ENCODE assay signal across 8 cellular contexts in genomic region chr11:19553683-19554333, GRCh38.
DNase-seq lines count a peak whose midpoint lies in the region; ATAC-seq and TF ChIP-seq lines count a peak whose summit lies in the region.

No MANE protein-coding gene starts in this region.

- H2AFZ ChIP-seq in mammary epithelial cell (ENCODE audit: low read depth, low read length) = no peak overlapping the region

- dilution Hi-C loops in mammary epithelial cell (cut with HindIII; ENCODE audit: low sequenced_read_pairs) = loop anchor here (25.0 kb wide), 2 partner anchors 183 to 358 kb away; no protein-coding TSS in a partner anchor

- H3K27me3 ChIP-seq in WERI-Rb-1 (ENCODE audit: insufficient read depth, low read depth, severe bottlenecking) = peaks cover 48% of the 10 kb centered on the region
- no peaks in the 10 kb centered on the region for H3K27me3 ChIP-seq in mammary epithelial cell (ENCODE audit: insufficient read depth, low read length)
- peaks cover 27% of the 10 kb centered on the region for H3K27me3 ChIP-seq in kidney epithelial cell (ENCODE audit: control insufficient read depth, insufficient read depth, low read length)

- no peak overlapping the region for H3K4me2 ChIP-seq in mammary epithelial cell (ENCODE audit: insufficient read depth, low read depth, low read length)

- H4K20me1 ChIP-seq in mammary epithelial cell (ENCODE audit: insufficient read depth, low read length) = no peaks in the 10 kb centered on the region

- H3K4me1 ChIP-seq in mammary epithelial cell (ENCODE audit: insufficient read depth, low read length) = no peaks in the 10 kb centered on the region

- WGBS in mammary epithelial cell (ENCODE audit: low coverage, missing lambda C conversion rate) = 40% methylated on average over 8 of the region's 8 CpGs

- in situ Hi-C loops in mammary epithelial cell (cut with MboI; ENCODE audit: low sequenced_read_pairs in 2 of 2) = loop anchor here in 1 of 2 donors (10.0 to 25.0 kb wide), 2 partner anchors 239 to 583 kb away; no protein-coding TSS in a partner anchor

- CTCF ChIA-PET in mammary epithelial cell (lab: Charles Lee; ENCODE audit: low non-redundant PET) = no interaction called here

- no peaks in the 10 kb centered on the region for H3K79me2 ChIP-seq in mammary epithelial cell (ENCODE audit: insufficient read depth, low read length)

- H3K9me3 ChIP-seq in WERI-Rb-1 (ENCODE audit: severe bottlenecking) (no peaks in the 10 kb centered on the region), mammary epithelial cell (replicated peaks; ENCODE audit: insufficient read depth, low read length) (no peaks in the 10 kb centered on the region)

- H3K27ac ChIP-seq in WERI-Rb-1 = no peak overlapping the region
- H3K27ac ChIP-seq in mammary epithelial cell (ENCODE audit: insufficient read depth, low read depth, low read length) = no peak overlapping the region

- peak; percentile 79 for TF ChIP-seq CTCF in WERI-Rb-1 (IDR thresholded peaks at IDR 0.05; ENCODE audit: low read depth, low read length)
- TF ChIP-seq CTCF in mammary epithelial cell (conservative IDR thresholded peaks at IDR 0.05 in 1 of 2, IDR thresholded peaks at IDR 0.05 in 1 of 2; ENCODE audit: extremely low read depth in 1 of 2, insufficient read depth in 1 of 2, low read depth in 1 of 2, low read length in 2 of 2) = peak; percentile 79 to 89
- peak; percentile 83 for TF ChIP-seq CTCF in kidney epithelial cell (IDR thresholded peaks at IDR 0.05; ENCODE audit: insufficient read depth, low read length, poor library complexity, severe bottlenecking)

- BruUV-seq in mammary epithelial cell (replicated peaks; lab: Mats Ljungman, UMichigan) = no TSS peak

- H3K36me3 ChIP-seq in WERI-Rb-1 (no peaks in the 10 kb centered on the region), mammary epithelial cell (ENCODE audit: insufficient read depth, low read length) (no peaks in the 10 kb centered on the region), kidney epithelial cell (ENCODE audit: control insufficient read depth, insufficient read depth, low read length) (no peaks in the 10 kb centered on the region)

- H3K9ac ChIP-seq in mammary epithelial cell (ENCODE audit: insufficient read depth, low read length) = no peak overlapping the region

- intact Hi-C loops in mammary epithelial cell (cut with micrococcal nuclease) = loop anchor here (1.0 to 5.0 kb wide), 5 partner anchors 228 to 483 kb away; no protein-coding TSS in a partner anchor

- ATAC-seq in HG02623 (IDR thresholded peaks at IDR 0.05; ENCODE audit: unreplicated experiment) = peak; percentile 52
- ATAC-seq in HG03135 (IDR thresholded peaks at IDR 0.05; ENCODE audit: unreplicated experiment) = no peak

- DNase-seq in ELR (ENCODE audit: low read depth) (peak; percentile 76), NCI-H2029 treated with DMSO at 0.1 percent for 48 hours (lab: John Stamatoyannopoulos, UW) (peak; percentile 75), WERI-Rb-1 (peak; percentile 71), mammary epithelial cell (peak; percentile 47), kidney epithelial cell (ENCODE audit: low read depth) (no peak)
- peak; percentile 38 for DNase-seq in stimulated activated CD4-positive, alpha-beta T cell treated with anti-CD3 and anti-CD28 coated beads, Interleukin-2, amount 100 ng/mL, for 4 hours (ENCODE audit: low read depth)

- H3K4me3 ChIP-seq in WERI-Rb-1 (ENCODE audit: low read depth, low read length) = no peak overlapping the region
- H3K4me3 ChIP-seq in mammary epithelial cell (replicated peaks in 1 of 3; ENCODE audit: insufficient read depth in 1 of 3, low read depth in 2 of 3, low read length in 3 of 3) = no peak overlapping the region
- no peak overlapping the region for H3K4me3 ChIP-seq in kidney epithelial cell (ENCODE audit: low read depth, low read length)
